Comparison of ENCODE assay signal across 15 cellular contexts in genomic region chr7:121016976-121017375, GRCh38. TPM values are rescaled to one million over a fixed set of nuclear protein-coding genes. Genes with fewer than 3 reads are reported as not detected.
DNase-seq lines count a peak whose midpoint lies in the region; ATAC-seq and TF ChIP-seq lines count a peak whose summit lies in the region.
"Had no signal": no experiment of that assay in that cellular context is flagged by ENCODE, and none has a peak within 500 bp of the region (broad histone marks: within the 10 kb centered on the region; RNA-seq: fewer than 3 reads in every experiment).

No MANE protein-coding gene starts in this region.

- no peaks in the 10 kb centered on the region for H3K36me3 Mint-ChIP-seq in natural killer cell treated with Interleukin-12 subunit alpha and Interleukin-12 subunit beta and Interleukin-15 and Interleukin-18, amount 100 ng/mL, for 72 hours
- H3K36me3 Mint-ChIP-seq: naive thymus-derived CD4-positive, alpha-beta T cell had no signal

- DNase-seq in AG08395 (ENCODE audit: low spot score) (peak; percentile 30), amniotic epithelial cell (ENCODE audit: low read depth) (peak; percentile 64), fibroblast of villous mesenchyme (ENCODE audit: low read depth) (peak; percentile 91), head of caudate nucleus (no peak), lower lobe of right lung (no peak)
- DNase-seq in natural killer cell treated with Interleukin-12 subunit alpha and Interleukin-12 subunit beta and Interleukin-15 and Interleukin-18, amount 100 ng/mL, for 72 hours (ENCODE audit: low spot score), result no peak
- DNase-seq: activated CD4-positive, alpha-beta T cell treated with anti-CD3 and anti-CD28 coated beads, Interleukin-2, amount 10 ng/mL, durations not matched to agents 7 days and 5 days; erythroblast; naive thymus-derived CD4-positive, alpha-beta T cell had no signal

- no peaks in the 10 kb centered on the region for H3K9me3 ChIP-seq in lower lobe of right lung

- peaks cover 42% of the 10 kb centered on the region for H3K4me1 ChIP-seq in rectal smooth muscle tissue (ENCODE audit: control insufficient read depth, insufficient read depth, low read length)
- peaks cover 15% of the 10 kb centered on the region for H3K4me1 ChIP-seq in lower lobe of right lung

- ATAC-seq in GM21786 (IDR thresholded peaks at IDR 0.05; ENCODE audit: unreplicated experiment) (no peak), lower lobe of right lung (no peak)
- ATAC-seq in natural killer cell treated with Interleukin-12 subunit alpha and Interleukin-12 subunit beta and Interleukin-15 and Interleukin-18, amount 100 ng/mL, for 72 hours, result no peak
- ATAC-seq: activated T-helper 17 cell treated with anti-CD3 and anti-CD28 coated beads, Interleukin-2, amount 50 U/mL, for 72 hours; GM12878; naive thymus-derived CD4-positive, alpha-beta T cell had no signal

- intact Hi-C loops in head of caudate nucleus (cut with DNase I) (no loop called here), lower lobe of right lung (cut with DNase I) (no loop called here)

- H3K27me3 ChIP-seq in rectal smooth muscle tissue (ENCODE audit: control insufficient read depth, insufficient read depth, low read length), result no peaks in the 10 kb centered on the region
- H3K27me3 ChIP-seq in lower lobe of right lung (ENCODE audit: low read depth), result no peaks in the 10 kb centered on the region

- no peaks in the 10 kb centered on the region for H3K36me3 ChIP-seq in rectal smooth muscle tissue (ENCODE audit: control insufficient read depth, insufficient read depth, low read length)
- H3K36me3 ChIP-seq in lower lobe of right lung, result no peaks in the 10 kb centered on the region

- no peak overlapping the region for H3K4me3 Mint-ChIP-seq in natural killer cell treated with Interleukin-12 subunit alpha and Interleukin-12 subunit beta and Interleukin-15 and Interleukin-18, amount 100 ng/mL, for 72 hours
- H3K4me3 Mint-ChIP-seq: activated CD4-positive, alpha-beta T cell treated with anti-CD3 and anti-CD28 coated beads, Interleukin-2, amount 10 ng/mL, durations not matched to agents 7 days and 5 days; activated T-helper 17 cell treated with anti-CD3 and anti-CD28 coated beads, Interleukin-2, amount 50 U/mL, for 72 hours; central memory CD8-positive, alpha-beta T cell; naive thymus-derived CD4-positive, alpha-beta T cell; T-helper 1 cell treated with Interleukin-12 subunit alpha and Interleukin-12 subunit beta and Interleukin-4 antibody, amounts not matched to agents 30 μg/mL and 1 μg/mL, for 36 hours had no signal

- H3K9me3 Mint-ChIP-seq in natural killer cell treated with Interleukin-12 subunit alpha and Interleukin-12 subunit beta and Interleukin-15 and Interleukin-18, amount 100 ng/mL, for 72 hours, result no peaks in the 10 kb centered on the region
- H3K9me3 Mint-ChIP-seq: activated CD4-positive, alpha-beta T cell treated with anti-CD3 and anti-CD28 coated beads, Interleukin-2, amount 10 ng/mL, durations not matched to agents 7 days and 5 days; activated T-helper 17 cell treated with anti-CD3 and anti-CD28 coated beads, Interleukin-2, amount 50 U/mL, for 72 hours; central memory CD8-positive, alpha-beta T cell; naive thymus-derived CD4-positive, alpha-beta T cell; T-helper 1 cell treated with Interleukin-12 subunit alpha and Interleukin-12 subunit beta and Interleukin-4 antibody, amounts not matched to agents 30 μg/mL and 1 μg/mL, for 36 hours had no signal

- H3K27me3 Mint-ChIP-seq in natural killer cell treated with Interleukin-12 subunit alpha and Interleukin-12 subunit beta and Interleukin-15 and Interleukin-18, amount 100 ng/mL, for 72 hours, result peaks cover 5 to 21% of the 10 kb centered on the region in 2 donors
- H3K27me3 Mint-ChIP-seq: activated CD4-positive, alpha-beta T cell treated with anti-CD3 and anti-CD28 coated beads, Interleukin-2, amount 10 ng/mL, durations not matched to agents 7 days and 5 days had no signal

- no peak overlapping the region for H3K27ac Mint-ChIP-seq in natural killer cell treated with Interleukin-12 subunit alpha and Interleukin-12 subunit beta and Interleukin-15 and Interleukin-18, amount 100 ng/mL, for 72 hours
- H3K27ac Mint-ChIP-seq: activated CD4-positive, alpha-beta T cell treated with anti-CD3 and anti-CD28 coated beads, Interleukin-2, amount 10 ng/mL, durations not matched to agents 7 days and 5 days; activated T-helper 17 cell treated with anti-CD3 and anti-CD28 coated beads, Interleukin-2, amount 50 U/mL, for 72 hours; naive thymus-derived CD4-positive, alpha-beta T cell; T-helper 1 cell treated with Interleukin-12 subunit alpha and Interleukin-12 subunit beta and Interleukin-4 antibody, amounts not matched to agents 30 μg/mL and 1 μg/mL, for 36 hours had no signal

- no peaks in the 10 kb centered on the region for H3K4me1 Mint-ChIP-seq in natural killer cell treated with Interleukin-12 subunit alpha and Interleukin-12 subunit beta and Interleukin-15 and Interleukin-18, amount 100 ng/mL, for 72 hours (ENCODE audit: low read depth in 2 of 2)
- H3K4me1 Mint-ChIP-seq: activated CD4-positive, alpha-beta T cell treated with anti-CD3 and anti-CD28 coated beads, Interleukin-2, amount 10 ng/mL, durations not matched to agents 7 days and 5 days; activated T-helper 17 cell treated with anti-CD3 and anti-CD28 coated beads, Interleukin-2, amount 50 U/mL, for 72 hours; central memory CD8-positive, alpha-beta T cell; naive thymus-derived CD4-positive, alpha-beta T cell had no signal

- H3K4me3 ChIP-seq in fibroblast of villous mesenchyme (ENCODE audit: low read depth, low read length), result no peak overlapping the region
- no peak overlapping the region for H3K4me3 ChIP-seq in rectal smooth muscle tissue (ENCODE audit: low read length)
- H3K4me3 ChIP-seq in lower lobe of right lung, result no peak overlapping the region
- H3K4me3 ChIP-seq: GM12878 had no signal

- no peak for TF ChIP-seq CTCF in fibroblast of villous mesenchyme (IDR thresholded peaks at IDR 0.05; ENCODE audit: insufficient read depth, low read depth, low read length)
- no peak for TF ChIP-seq CTCF in lower lobe of right lung (IDR thresholded peaks at IDR 0.05)

- no peak overlapping the region for H3K9ac ChIP-seq in rectal smooth muscle tissue (ENCODE audit: low read length)

- peak overlapping the region; percentile 75 for H3K27ac ChIP-seq in rectal smooth muscle tissue (ENCODE audit: low read depth, low read length)
- no peak overlapping the region for H3K27ac ChIP-seq in lower lobe of right lung

RNA-seq across cellular contexts. Expression of gene CPED1, which starts 28.5 kb away (rescaled TPM):
- 95.9 and 106 TPM in 2 replicates for total RNA-seq in fibroblast of villous mesenchyme
- total RNA-seq in natural killer cell treated with Interleukin-12 subunit alpha and Interleukin-12 subunit beta and Interleukin-15 and Interleukin-18, amount 100 ng/mL, for 72 hours, result not detected
- total RNA-seq in lower lobe of right lung, result 38.6 TPM
- total RNA-seq: activated T-helper 17 cell treated with anti-CD3 and anti-CD28 coated beads, Interleukin-2, amount 50 U/mL, for 72 hours had no signal

Comparison
In these comparisons a context has a peak if more than half of its experiments do, and no peak if none do; other contexts are left out.
1. DNase-seq: peak in AG08395 (single experiment), amniotic epithelial cell (single experiment) and fibroblast of villous mesenchyme (single experiment); none in head of caudate nucleus (0 of 42), natural killer cell treated with Interleukin-12 subunit alpha and Interleukin-12 subunit beta and Interleukin-15 and Interleukin-18, amount 100 ng/mL, for 72 hours (single experiment) and lower lobe of right lung (single experiment).
2. RNA of gene CPED1, which starts 28.5 kb away (total RNA-seq): 95.9 to 106 TPM in fibroblast of villous mesenchyme and 38.6 TPM in lower lobe of right lung (single experiment); not detected in natural killer cell treated with Interleukin-12 subunit alpha and Interleukin-12 subunit beta and Interleukin-15 and Interleukin-18, amount 100 ng/mL, for 72 hours; every median in the first group is over 10 times any median in the second.